12 cellular contexts compared by ENCODE assay signal in genomic region chr22:46652930-46653331, GRCh38. TPM values are rescaled to one million over a fixed set of nuclear protein-coding genes. Genes with fewer than 3 reads are reported as not detected.
A peak's percentile ranks its signal among the peaks of the same experiment; 100 is the strongest.
DNase-seq lines count a peak whose midpoint lies in the region; ATAC-seq and TF ChIP-seq lines count a peak whose summit lies in the region.
"Had no signal": no experiment of that assay in that cellular context is flagged by ENCODE, and none has a peak within 500 bp of the region (broad histone marks: within the 10 kb centered on the region; RNA-seq: fewer than 3 reads in every experiment).

No MANE protein-coding gene starts in this region.

- H3K4me1 ChIP-seq in Loucy (ENCODE audit: insufficient read depth, low read length, poor library complexity, severe bottlenecking): peaks cover 15% of the 10 kb centered on the region

- H3F3A ChIP-seq in Loucy (ENCODE audit: low read depth): no peaks in the 10 kb centered on the region

- no peaks in the 10 kb centered on the region; the same call in 1 of the 2 replicates for H3K79me2 ChIP-seq in Loucy (ENCODE audit: insufficient read depth, low read length)

- H3K9ac ChIP-seq in Loucy (ENCODE audit: low read depth, low read length, poor library complexity, severe bottlenecking): peak overlapping the region; percentile 35

- H3K4me3 Mint-ChIP-seq in mesothelial cell of epicardium: no peak overlapping the region

- H3K27me3 Mint-ChIP-seq in mesothelial cell of epicardium (ENCODE audit: low read depth): no peaks in the 10 kb centered on the region

- H3K4me1 Mint-ChIP-seq in mesothelial cell of epicardium: peaks cover 12% of the 10 kb centered on the region

- TF ChIP-seq CTCF in Loucy (conservative IDR thresholded peaks at IDR 0.05; ENCODE audit: low read length): no peak
- TF ChIP-seq CTCF in mesothelial cell of epicardium (IDR thresholded peaks at IDR 0.05; ENCODE audit: unreplicated experiment): no peak

- H3K27me3 ChIP-seq in Loucy (ENCODE audit: insufficient read depth, low read length, poor library complexity, severe bottlenecking): no peaks in the 10 kb centered on the region
- H3K27me3 ChIP-seq: upper lobe of left lung had no signal

- H3K9me3 Mint-ChIP-seq in mesothelial cell of epicardium: no peaks in the 10 kb centered on the region

- no peaks in the 10 kb centered on the region for H3K9me2 ChIP-seq in Loucy (replicated peaks; ENCODE audit: low read depth, low read length)

- H3K4me2 ChIP-seq in Loucy (ENCODE audit: low read depth, low read length, poor library complexity, severe bottlenecking): peak overlapping the region; percentile 65

- no peaks in the 10 kb centered on the region for H3K9me3 ChIP-seq in Loucy (ENCODE audit: insufficient read depth, low read depth, low read length)
- H3K9me3 ChIP-seq: upper lobe of left lung had no signal

- H3K27ac ChIP-seq in cingulate gyrus (ENCODE audit: low read depth, low read length): peak overlapping the region; percentile 54
- H3K27ac ChIP-seq: C4-2B, upper lobe of left lung had no signal

- no peaks in the 10 kb centered on the region for H4K20me1 ChIP-seq in Loucy (ENCODE audit: insufficient read depth, low read length, poor library complexity, severe bottlenecking)

- no peaks in the 10 kb centered on the region for H3K36me3 Mint-ChIP-seq in mesothelial cell of epicardium

- no peak for ATAC-seq in HG03469 (IDR thresholded peaks at IDR 0.05; ENCODE audit: unreplicated experiment)

- peak overlapping the region; percentile 76 for H3K27ac Mint-ChIP-seq in mesothelial cell of epicardium

- H2AFZ ChIP-seq in Loucy (ENCODE audit: low read length): no peak overlapping the region

- no peak overlapping the region for H3K4me3 ChIP-seq in Loucy (ENCODE audit: low read length, poor library complexity, severe bottlenecking)
- H3K4me3 ChIP-seq: lung, upper lobe of left lung had no signal

- DNase-seq in Ammon's horn (ENCODE audit: low spot score) (peak; percentile 38), mesothelial cell of epicardium (ENCODE audit: low spot score in 2 of 2, unreplicated experiment in 2 of 2) (no peak), NCI-H526 treated with DMSO at 0.1 percent for 48 hours (lab: John Stamatoyannopoulos, UW) (no peak), nucleus accumbens (lab: John Stamatoyannopoulos, UW) (no peak)
- DNase-seq in effector CD8-positive, alpha-beta T cell (lab: John Stamatoyannopoulos, UW): no peak
- DNase-seq: NCI-H226 had no signal

- no peaks in the 10 kb centered on the region for H3K36me3 ChIP-seq in Loucy (ENCODE audit: insufficient read depth, low read length)
- H3K36me3 ChIP-seq: upper lobe of left lung had no signal

RNA-seq across cellular contexts. Expression of gene GRAMD4, which starts 32.7 kb away (rescaled TPM):
- 58.3 to 63.0 TPM (median 60.5 TPM) in 3 replicates for total RNA-seq in mesothelial cell of epicardium
